Comparison of ENCODE assay signal across 1 cellular context in genomic region chr4:121164291-121164690, GRCh38.
TF ChIP-seq lines count a peak whose summit lies in the region.

TNIP3 (minus strand) TSS chr4:121164321; CDS start chr4:121164125, 196 bp downstream.

TF ChIP-seq in H1, 55 proteins besides CTCF, POLR2A, EP300 and RAD21 (continued from another document):
- TF ChIP-seq TCF12 (IDR thresholded peaks at IDR 0.05; ENCODE audit: low read depth, low read length) = no peak
- no peak for TF ChIP-seq EGR1 (IDR thresholded peaks at IDR 0.05; ENCODE audit: borderline replicate concordance, low read depth, low read length)
- no peak for TF ChIP-seq RFX5 (IDR thresholded peaks at IDR 0.05; ENCODE audit: borderline replicate concordance, low read depth, low read length)
- no peak for TF ChIP-seq MAX (IDR thresholded peaks at IDR 0.05)
- no peak for TF ChIP-seq POLR2AphosphoS5 (IDR thresholded peaks at IDR 0.05; ENCODE audit: low read depth, low read length)
- no peak for TF ChIP-seq GABPA (IDR thresholded peaks at IDR 0.05; ENCODE audit: borderline replicate concordance, insufficient read depth, low read length)
- no peak for TF ChIP-seq NANOG (IDR thresholded peaks at IDR 0.05; ENCODE audit: insufficient read depth, low read depth, low read length, poor library complexity, severe bottlenecking)
- no peak for TF ChIP-seq CBX8 (IDR thresholded peaks at IDR 0.05; ENCODE audit: borderline replicate concordance, low read depth, low read length)
- TF ChIP-seq YY1 (IDR thresholded peaks at IDR 0.05; ENCODE audit: low read depth, low read length) = no peak
